ENCODE assay signal across 1 cellular context in genomic region chr19:7636317-7636690, GRCh38.
TF ChIP-seq lines count a peak whose summit lies in the region.

No MANE protein-coding gene starts in this region.

TF ChIP-seq in H1, 55 proteins besides CTCF, POLR2A, EP300 and RAD21:
- no peak for TF ChIP-seq BRCA1 (IDR thresholded peaks at IDR 0.05; ENCODE audit: low read depth, low read length)
- no peak for TF ChIP-seq CTBP2 (IDR thresholded peaks at IDR 0.05; ENCODE audit: borderline replicate concordance, insufficient read depth, insufficient read length, low read length)
- no peak for TF ChIP-seq RXRA (IDR thresholded peaks at IDR 0.05; ENCODE audit: insufficient read depth, low read depth, low read length)
- no peak for TF ChIP-seq CEBPB (IDR thresholded peaks at IDR 0.05; ENCODE audit: low read depth, low read length)
- TF ChIP-seq SP4 (IDR thresholded peaks at IDR 0.05; ENCODE audit: low read length), result no peak
- no peak for TF ChIP-seq SIX5 (IDR thresholded peaks at IDR 0.05; ENCODE audit: low read depth, low read length)
- TF ChIP-seq KDM5A (IDR thresholded peaks at IDR 0.05; ENCODE audit: low read length), result no peak
- TF ChIP-seq RFX5 (IDR thresholded peaks at IDR 0.05; ENCODE audit: borderline replicate concordance, low read depth, low read length), result no peak
- TF ChIP-seq EZH2 (IDR thresholded peaks at IDR 0.05; ENCODE audit: low read depth, low read length, severe bottlenecking), result no peak
- no peak for TF ChIP-seq GABPA (IDR thresholded peaks at IDR 0.05; ENCODE audit: borderline replicate concordance, insufficient read depth, low read length)
- no peak for TF ChIP-seq SP1 (IDR thresholded peaks at IDR 0.05; ENCODE audit: low read depth, low read length)
- TF ChIP-seq JUND (IDR thresholded peaks at IDR 0.05; ENCODE audit: low read length), result no peak
- TF ChIP-seq RBBP5 (IDR thresholded peaks at IDR 0.05; ENCODE audit: borderline replicate concordance, low read depth, low read length), result no peak
- TF ChIP-seq POLR2AphosphoS5 (IDR thresholded peaks at IDR 0.05; ENCODE audit: low read depth, low read length), result no peak
- TF ChIP-seq TAF1 (IDR thresholded peaks at IDR 0.05; ENCODE audit: low read depth, low read length), result no peak
- no peak for TF ChIP-seq PHF8 (conservative IDR thresholded peaks at IDR 0.05; ENCODE audit: low read depth, low read length)
- TF ChIP-seq TBP (IDR thresholded peaks at IDR 0.05; ENCODE audit: low read depth, low read length), result no peak
- TF ChIP-seq HDAC2 (IDR thresholded peaks at IDR 0.05; ENCODE audit: borderline replicate concordance in 1 of 2, low read depth in 2 of 2, low read length in 2 of 2), result no peak
- TF ChIP-seq NANOG (IDR thresholded peaks at IDR 0.05; ENCODE audit: insufficient read depth, low read depth, low read length, poor library complexity, severe bottlenecking), result no peak
